8 cellular contexts compared by ENCODE assay signal in the genomic region with DNA sequence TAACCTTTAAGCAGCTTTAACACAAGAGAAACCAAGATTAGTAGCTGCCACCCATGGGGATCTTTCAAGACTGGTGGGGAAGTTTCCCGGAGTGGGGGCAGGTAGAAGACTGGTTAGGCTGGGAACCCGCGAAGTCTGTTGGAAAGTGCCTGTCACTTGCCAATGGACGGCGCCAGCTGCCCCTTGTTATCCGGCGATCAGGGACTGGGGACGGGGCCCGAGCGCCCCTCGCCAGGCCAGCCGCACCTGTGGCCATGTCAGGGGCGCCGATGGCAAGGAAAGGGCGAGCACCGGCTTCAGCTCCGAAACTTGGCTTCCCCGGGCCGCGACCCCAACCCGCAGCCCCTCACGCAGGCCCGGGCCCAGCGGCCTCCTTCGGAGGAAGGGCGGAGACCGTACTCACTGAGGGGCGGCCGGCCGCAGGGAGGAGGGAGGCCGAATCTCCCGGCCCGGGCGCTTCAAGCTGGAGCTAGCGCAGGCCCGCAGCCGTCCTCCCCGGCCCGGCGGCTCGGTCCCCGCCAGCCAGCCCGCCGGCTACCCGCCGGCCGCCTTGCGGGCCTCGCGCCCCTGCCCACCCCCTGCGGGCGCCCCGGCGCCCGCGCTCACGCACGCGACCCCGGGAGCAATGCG. TPM values are rescaled to one million over a fixed set of nuclear protein-coding genes. Genes with fewer than 3 reads are reported as not detected.
DNase-seq lines count a peak whose midpoint lies in the region; ATAC-seq and TF ChIP-seq lines count a peak whose summit lies in the region.

No MANE protein-coding gene starts in this region.

- intact Hi-C loops in A673 (cut with micrococcal nuclease; ENCODE audit: unreplicated experiment) = no loop called here

- peak; percentile 42 for DNase-seq in A673 (ENCODE audit: low spot score)
- peak; percentile 12 for DNase-seq in T-helper 9 cell
- peak; percentile 32 for DNase-seq in cerebellum (ENCODE audit: low spot score)
- peak; percentile 15 to 19 for DNase-seq in stimulated activated CD4-positive, alpha-beta T cell treated with anti-CD3 and anti-CD28 coated beads, Interleukin-4, amount 100 ng/mL, for 48 hours (ENCODE audit: low read depth in 2 of 2)
- DNase-seq in NCI-H2029 (lab: John Stamatoyannopoulos, UW) = no peak

- H3K36me3 ChIP-seq in A673 (ENCODE audit: insufficient read depth, low read length, poor library complexity, severe bottlenecking) = peaks cover 32% of the 10 kb centered on the region

- CTCF ChIA-PET in A673 (lab: Charles Lee) = interaction anchor here (0.5 to 0.6 kb wide), 2 partner anchors 10 to 102 kb away, joined by 3 to 5 read pairs; no protein-coding TSS in a partner anchor

- POLR2A ChIA-PET in A673 (lab: Charles Lee; ENCODE audit: low non-redundant PET) = no interaction called here

- H3K27ac ChIP-seq in A673 (ENCODE audit: low read depth, low read length, poor library complexity, severe bottlenecking) (peak overlapping the region; percentile 98), layer of hippocampus (ENCODE audit: low read depth, low read length) (peak overlapping the region; percentile 98)

- H3K4me3 ChIP-seq in A673 (ENCODE audit: low read depth, low read length, poor library complexity, severe bottlenecking) = peak overlapping the region; percentile 73

- H3K9me3 ChIP-seq in A673 (ENCODE audit: low read depth, low read length, poor library complexity, severe bottlenecking) = no peaks in the 10 kb centered on the region

- peak; percentile 9 for ATAC-seq in GM18498 (IDR thresholded peaks at IDR 0.05; ENCODE audit: unreplicated experiment)
- peak; percentile 13 for ATAC-seq in HG03175 (IDR thresholded peaks at IDR 0.05; ENCODE audit: unreplicated experiment)

- H3K4me1 ChIP-seq in A673 (ENCODE audit: insufficient read depth, low read length, poor library complexity, severe bottlenecking) = peaks cover 10% of the 10 kb centered on the region

- no TSS peak for BruUV-seq in A673 (replicated peaks; lab: Mats Ljungman, UMichigan)

- no peak for TF ChIP-seq CTCF in A673 (conservative IDR thresholded peaks at IDR 0.05; ENCODE audit: low read depth, low read length)

- H3K27me3 ChIP-seq in A673 (replicated peaks; ENCODE audit: insufficient read depth, low read depth, low read length, poor library complexity) = no peaks in the 10 kb centered on the region
- no peaks in the 10 kb centered on the region for H3K27me3 ChIP-seq in layer of hippocampus (ENCODE audit: control insufficient read depth, insufficient read depth, low read length)

RNA-seq across cellular contexts. Expression of a gene that starts 0.5 kb away (rescaled TPM):
- total RNA-seq in A673 (2021) = 47.7 and 55.5 TPM in 2 replicates
- total RNA-seq in cerebellum = 14.8 TPM

RNA-seq across cellular contexts. Expression of a gene that starts 7.2 kb away (rescaled TPM):
- total RNA-seq in A673 (2021) (61.1 and 61.6 TPM in 2 replicates), cerebellum (44.7 TPM)
